Comparison of ENCODE assay signal across 29 cellular contexts in the genomic region with DNA sequence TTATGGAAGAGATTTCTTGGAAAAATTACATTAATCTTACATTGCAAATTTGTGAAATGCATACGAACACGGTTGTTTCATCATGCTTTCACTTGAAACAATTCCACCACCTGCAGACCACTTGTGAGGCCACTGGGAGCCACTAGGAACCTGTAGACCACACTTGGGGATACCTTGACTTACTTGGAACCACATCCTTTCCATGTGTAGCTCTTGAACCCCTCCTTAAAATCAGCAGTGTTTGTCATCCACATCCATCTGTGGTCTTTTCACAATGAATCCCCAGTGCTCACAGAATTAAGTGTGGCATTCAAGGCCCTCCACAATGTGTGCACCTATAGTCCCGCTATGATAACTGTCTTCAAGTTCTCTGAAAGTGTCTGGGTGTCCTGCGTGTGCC.
"Had no signal": no experiment of that assay in that cellular context is flagged by ENCODE, and none has a peak within 500 bp of the region (broad histone marks: within the 10 kb centered on the region; RNA-seq: fewer than 3 reads in every experiment).

No MANE protein-coding gene starts in this region.

- H3K4me1 Mint-ChIP-seq: endodermal cell had no signal

- H3K4me1 ChIP-seq: colonic mucosa, esophagus squamous epithelium, foreskin keratinocyte, gastrocnemius medialis, gastroesophageal sphincter, heart left ventricle, heart right ventricle had no signal

- H3K27ac Mint-ChIP-seq: dendritic cell treated with granulocyte-macrophage colony-stimulating factor and Interleukin-4, amounts not matched to agents 40 ng/mL and 50 ng/mL, for 4 days; effector memory CD8-positive, alpha-beta T cell; endodermal cell had no signal

- H3K9me3 Mint-ChIP-seq: dendritic cell treated with granulocyte-macrophage colony-stimulating factor and Interleukin-4, amounts not matched to agents 40 ng/mL and 50 ng/mL, for 4 days; endodermal cell had no signal

- H3K27me3 ChIP-seq: colonic mucosa, dorsolateral prefrontal cortex, foreskin keratinocyte, gastrocnemius medialis, gastroesophageal sphincter, hepatocyte had no signal

- H3K36me3 ChIP-seq: colonic mucosa, esophagus squamous epithelium, gastrocnemius medialis, gastroesophageal sphincter, heart left ventricle, heart right ventricle had no signal

- FAIRE-seq: colon, endometrium, endothelial cell of umbilical vein, frontal cortex had no signal

- H3K9me3 ChIP-seq: colonic mucosa, esophagus squamous epithelium, gastrocnemius medialis, gastroesophageal sphincter, heart left ventricle, heart right ventricle had no signal

- H3K27ac ChIP-seq: colonic mucosa, coronary artery, dorsolateral prefrontal cortex, epithelial cell of prostate, esophagus squamous epithelium, foreskin keratinocyte, gastrocnemius medialis, gastroesophageal sphincter, heart left ventricle, heart right ventricle, hepatocyte had no signal

- ATAC-seq: effector memory CD8-positive, alpha-beta T cell; esophagus mucosa; foreskin keratinocyte; gastrocnemius medialis; gastroesophageal sphincter; heart left ventricle; heart right ventricle had no signal

- H3K27me3 Mint-ChIP-seq: dendritic cell treated with granulocyte-macrophage colony-stimulating factor and Interleukin-4, amounts not matched to agents 40 ng/mL and 50 ng/mL, for 4 days; effector memory CD8-positive, alpha-beta T cell had no signal

- DNase-seq: colonic mucosa; cortex of kidney; dermis blood vessel endothelial cell; dorsolateral prefrontal cortex; effector CD4-positive, alpha-beta T cell; effector CD8-positive, alpha-beta T cell; effector memory CD4-positive, alpha-beta T cell; effector memory CD8-positive, alpha-beta T cell; endodermal cell; erythroblast; esophagus squamous epithelium; foreskin fibroblast; foreskin keratinocyte; foreskin melanocyte; gastrocnemius medialis; glutamatergic neuron; head of caudate nucleus; heart left ventricle; heart right ventricle had no signal

- H3K4me3 ChIP-seq: colonic mucosa, coronary artery, dorsolateral prefrontal cortex, esophagus squamous epithelium, gastrocnemius medialis, gastroesophageal sphincter, heart left ventricle, heart right ventricle, hepatocyte had no signal

- H3K4me3 Mint-ChIP-seq: dendritic cell treated with granulocyte-macrophage colony-stimulating factor and Interleukin-4, amounts not matched to agents 40 ng/mL and 50 ng/mL, for 4 days; effector memory CD8-positive, alpha-beta T cell; endodermal cell had no signal
